8 cellular contexts compared by ENCODE assay signal in the genomic region with DNA sequence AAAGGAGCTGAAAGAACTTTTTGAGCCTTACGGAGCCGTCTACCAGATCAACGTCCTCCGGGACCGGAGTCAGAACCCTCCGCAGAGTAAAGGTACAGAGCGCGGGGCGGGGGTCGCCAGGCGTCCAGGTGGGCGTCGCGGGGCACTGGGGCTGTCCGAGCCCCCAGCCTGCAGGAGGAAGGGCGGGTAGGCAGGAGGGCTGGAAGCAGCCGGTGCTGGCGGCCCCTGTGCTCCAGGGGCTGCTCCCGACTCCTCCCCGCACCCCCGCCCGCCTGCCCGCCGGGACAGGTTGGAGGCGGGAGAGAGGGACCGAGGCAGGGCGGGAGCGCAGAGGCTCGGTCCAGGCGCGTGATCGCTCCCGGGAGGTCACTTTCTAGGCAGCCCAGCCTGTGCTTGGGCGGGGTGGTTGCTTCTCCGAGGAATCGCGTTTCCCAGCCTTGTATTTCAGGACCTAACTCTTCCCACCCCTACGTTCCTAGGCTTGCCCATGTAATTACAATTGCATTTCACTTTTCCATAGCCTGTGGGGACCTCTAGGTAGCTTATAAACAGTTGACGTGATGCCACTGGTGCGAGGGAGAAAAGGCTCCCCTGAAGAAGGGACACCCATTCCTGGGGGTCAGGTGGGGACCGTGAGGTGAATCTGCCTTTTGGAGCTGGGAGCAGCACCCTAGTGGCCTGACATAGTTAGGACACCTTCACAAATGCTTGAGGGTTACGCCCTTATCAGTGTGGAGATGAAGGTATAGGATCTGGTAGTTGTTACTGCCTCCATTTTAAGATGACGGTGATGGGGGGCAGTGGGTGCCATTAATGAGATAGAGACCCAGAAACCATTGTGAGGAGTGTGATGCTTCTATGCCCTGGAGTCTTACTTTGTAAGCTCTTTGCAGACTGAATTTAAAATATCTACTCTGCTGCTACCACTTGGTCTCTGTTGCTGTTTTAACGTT.
A peak's percentile ranks its signal among the peaks of the same experiment; 100 is the strongest.
DNase-seq lines count a peak whose midpoint lies in the region; ATAC-seq and TF ChIP-seq lines count a peak whose summit lies in the region.

No MANE protein-coding gene starts in this region.

- peaks cover 27% of the 10 kb centered on the region for H3K4me1 Mint-ChIP-seq in mesothelial cell of epicardium

- peak overlapping the region; percentile 77 for H3K4me2 ChIP-seq in DND-41 (ENCODE audit: insufficient read depth, low read length)

- peaks cover 75% of the 10 kb centered on the region for H3K4me1 ChIP-seq in DND-41 (ENCODE audit: insufficient read depth, low read length)
- peaks cover 24% of the 10 kb centered on the region for H3K4me1 ChIP-seq in stomach smooth muscle (ENCODE audit: control insufficient read depth, insufficient read depth, low read length)

- H3K27me3 ChIP-seq in DND-41 (ENCODE audit: insufficient read depth, low read length, poor library complexity), result no peaks in the 10 kb centered on the region
- H3K27me3 ChIP-seq in stomach smooth muscle (ENCODE audit: control insufficient read depth in 1 of 2, insufficient read depth in 2 of 2, low read length in 2 of 2), result no peaks in the 10 kb centered on the region

- H3K27ac Mint-ChIP-seq in mesothelial cell of epicardium, result no peak overlapping the region

- peaks cover 6% of the 10 kb centered on the region for H3K36me3 Mint-ChIP-seq in mesothelial cell of epicardium

- peak; percentile 79 for DNase-seq in DND-41
- peak in 75 of 76 experiments; percentile 9 to 86 (median 61) for DNase-seq in HUDEP-2 (lab: John Stamatoyannopoulos, UW; ENCODE audit: unreplicated experiment in 76 of 76)
- peak; percentile 72 for DNase-seq in ecto neural progenitor cell (ENCODE audit: low spot score)
- DNase-seq in mesothelial cell of epicardium (ENCODE audit: low spot score in 2 of 2, unreplicated experiment in 2 of 2), result peak in 1 of 2 experiments; percentile 58
- DNase-seq in superior temporal gyrus (ENCODE audit: extremely low spot score), result no peak

- H3K27ac ChIP-seq in DND-41 (ENCODE audit: low read length) (peak overlapping the region; percentile 97), stomach smooth muscle (ENCODE audit: low read length) (peak overlapping the region; percentile 73)

- peak overlapping the region; percentile 70 to 92 for H3K4me3 ChIP-seq in DND-41 (ENCODE audit: low read depth in 1 of 2, low read length in 2 of 2)
- H3K4me3 ChIP-seq in stomach smooth muscle (ENCODE audit: low read length in 2 of 2), result peak overlapping the region; percentile 91 to 92

- H4K20me1 ChIP-seq in DND-41 (ENCODE audit: insufficient read depth, low read length), result no peaks in the 10 kb centered on the region; the same call in 1 of the 2 replicates

- H3K36me3 ChIP-seq in DND-41 (ENCODE audit: insufficient read depth, low read length) (peaks cover 34% of the 10 kb centered on the region), stomach smooth muscle (ENCODE audit: control insufficient read depth in 2 of 2, insufficient read depth in 2 of 2, low read length in 2 of 2) (peaks cover 4% of the 10 kb centered on the region in 2 donors)

- peak overlapping the region; percentile 77 for H3K4me3 Mint-ChIP-seq in mesothelial cell of epicardium

- H3K9ac ChIP-seq in DND-41 (ENCODE audit: low read depth, low read length) (peak overlapping the region; percentile 92), stomach smooth muscle (ENCODE audit: low read length in 2 of 2) (peak overlapping the region; percentile 70 to 76)

- H3K9me3 Mint-ChIP-seq in mesothelial cell of epicardium, result peaks cover 12% of the 10 kb centered on the region

- ATAC-seq in DND-41 (ENCODE audit: insufficient read depth, low read depth) (peak; percentile 61), GM21447 (IDR thresholded peaks at IDR 0.05; ENCODE audit: unreplicated experiment) (peak; percentile 50)
- ATAC-seq in activated CD4-positive, CD25-positive, alpha-beta regulatory T cell treated with anti-CD3 and anti-CD28 coated beads, Interleukin-2, amount 50 U/mL, for 24 hours, result peak; percentile 61 to 62

- H3K9me3 ChIP-seq in DND-41 (ENCODE audit: insufficient read depth, low read length, severe bottlenecking) (no peaks in the 10 kb centered on the region), stomach smooth muscle (ENCODE audit: control insufficient read depth in 2 of 2, low read length in 2 of 2) (no peaks in the 10 kb centered on the region)

- H2AFZ ChIP-seq in DND-41 (ENCODE audit: low read depth, low read length), result peak overlapping the region; percentile 92

- TF ChIP-seq CTCF in DND-41 (IDR thresholded peaks at IDR 0.05; ENCODE audit: borderline replicate concordance, extremely low read depth, low read length, poor library complexity, severe bottlenecking) (peak; percentile 81), mesothelial cell of epicardium (IDR thresholded peaks at IDR 0.05; ENCODE audit: unreplicated experiment) (peak; percentile 59)

- peaks cover 54% of the 10 kb centered on the region for H3K27me3 Mint-ChIP-seq in mesothelial cell of epicardium (ENCODE audit: low read depth)

- peaks cover 72% of the 10 kb centered on the region for H3K79me2 ChIP-seq in DND-41 (ENCODE audit: insufficient read depth, low read length)
